Comparison of ENCODE assay signal across 33 cellular contexts in genomic region chr1:89459081-89459480, GRCh38.
DNase-seq lines count a peak whose midpoint lies in the region; ATAC-seq and TF ChIP-seq lines count a peak whose summit lies in the region.
"Had no signal": no experiment of that assay in that cellular context is flagged by ENCODE, and none has a peak within 500 bp of the region (broad histone marks: within the 10 kb centered on the region; RNA-seq: fewer than 3 reads in every experiment).

No MANE protein-coding gene starts in this region.

- H2BK5ac ChIP-seq in trophoblast cell (ENCODE audit: low read depth, low read length, poor library complexity) = no peak overlapping the region

- peak; percentile 61 to 70 for DNase-seq in trophoblast cell
- DNase-seq in stimulated activated naive B cell treated with anti-CD40 and anti-IgM and Interleukin-4, amounts not matched to agents 10 μg/mL and 1 μg/mL and 100 μg/mL, for 72 hours = no peak
- peak; percentile 71 for DNase-seq in testis
- no peak for DNase-seq in GM13977 (ENCODE audit: low spot score)
- no peak for DNase-seq in NCI-H82 (lab: John Stamatoyannopoulos, UW)
- DNase-seq: 8988T; ACHN; AML-193; BE2C; C1 segment of cervical spinal cord; Caco-2; Calu3; CD4-positive, alpha-beta memory T cell; CD4-positive, alpha-beta T cell; CD4-positive, CD25-positive, alpha-beta regulatory T cell; CD8-positive, alpha-beta memory T cell; CD8-positive, alpha-beta T cell; COR-L47; DMS 273 treated with DMSO at 0.1 percent for 48 hours; DMS153; DMS53; DMS79; DMS79 treated with DMSO at 0.1 percent for 48 hours; DND-41; EL had no signal

- no peak overlapping the region for H3K18ac ChIP-seq in trophoblast cell (ENCODE audit: low read length)

- peak overlapping the region; percentile 0 for H3K27ac Mint-ChIP-seq in stimulated activated naive B cell treated with anti-CD40 and anti-IgM and Interleukin-4, amounts not matched to agents 10 μg/mL and 1 μg/mL and 100 μg/mL, for 72 hours
- H3K27ac Mint-ChIP-seq: B cell; CD4-positive, alpha-beta T cell; CD4-positive, CD25-positive, alpha-beta regulatory T cell; CD8-positive, alpha-beta memory T cell; CD8-positive, alpha-beta T cell had no signal

- no peaks in the 10 kb centered on the region for H3K4me1 ChIP-seq in trophoblast cell (ENCODE audit: control insufficient read depth in 1 of 2, insufficient read depth in 2 of 2, low read length in 2 of 2)
- no peaks in the 10 kb centered on the region for H3K4me1 ChIP-seq in testis
- H3K4me1 ChIP-seq: A549, BE2C, Caco-2 had no signal

- no peaks in the 10 kb centered on the region for H3K9me3 ChIP-seq in trophoblast cell (ENCODE audit: insufficient read depth, low read depth, low read length)
- no peaks in the 10 kb centered on the region for H3K9me3 ChIP-seq in testis
- H3K9me3 ChIP-seq: A549; BE2C; BLaER1; BLaER1 treated with 17β-estradiol and CSF1 and Interleukin-3, amounts not matched to agents 10 nM and 100 nM; Caco-2 had no signal

- H3K4ac ChIP-seq in trophoblast cell (ENCODE audit: low read depth, low read length) = no peak overlapping the region

- no peak for TF ChIP-seq POLR2A in testis (IDR thresholded peaks at IDR 0.05)

- H3K9me3 Mint-ChIP-seq in stimulated activated naive B cell treated with anti-CD40 and anti-IgM and Interleukin-4, amounts not matched to agents 10 μg/mL and 1 μg/mL and 100 μg/mL, for 72 hours = no peaks in the 10 kb centered on the region
- H3K9me3 Mint-ChIP-seq: CD14-positive monocyte; CD4-positive, alpha-beta T cell; CD8-positive, alpha-beta T cell had no signal

- WGBS in trophoblast cell (ENCODE audit: extremely low coverage, insufficient coverage, insufficient read length) = no CpG with 5 or more reads among the region's 2 CpGs
- 59 to 84% methylated on average over 2 of the region's 2 CpGs for whole genome bisulfite sequencing in testis, 2 donors

- H3K36me3 ChIP-seq in trophoblast cell (ENCODE audit: control insufficient read depth in 1 of 2, insufficient read depth in 2 of 2, low read length in 2 of 2) = no peaks in the 10 kb centered on the region
- H3K36me3 ChIP-seq in testis (ENCODE audit: low read depth, missing control alignments) = no peaks in the 10 kb centered on the region
- H3K36me3 ChIP-seq: BE2C; BLaER1; BLaER1 treated with 17β-estradiol and CSF1 and Interleukin-3, amounts not matched to agents 10 nM and 100 nM had no signal

- no peaks in the 10 kb centered on the region for H3K79me1 ChIP-seq in trophoblast cell (ENCODE audit: low read length)

- H2BK12ac ChIP-seq in trophoblast cell (ENCODE audit: low read length) = no peak overlapping the region

- H3K79me2 ChIP-seq in trophoblast cell (ENCODE audit: control insufficient read depth, insufficient read depth, low read length, poor library complexity) = no peaks in the 10 kb centered on the region

- no peak overlapping the region for H3K4me3 Mint-ChIP-seq in stimulated activated naive B cell treated with anti-CD40 and anti-IgM and Interleukin-4, amounts not matched to agents 10 μg/mL and 1 μg/mL and 100 μg/mL, for 72 hours
- H3K4me3 Mint-ChIP-seq: B cell; CD14-positive monocyte; CD4-positive, alpha-beta memory T cell; CD4-positive, alpha-beta T cell; CD4-positive, CD25-positive, alpha-beta regulatory T cell; CD8-positive, alpha-beta memory T cell; CD8-positive, alpha-beta T cell had no signal

- no peak overlapping the region for H3K23ac ChIP-seq in trophoblast cell (ENCODE audit: low read length)

- H3K27ac ChIP-seq in trophoblast cell (ENCODE audit: low read depth, low read length) (no peak overlapping the region), testis (no peak overlapping the region)
- H3K27ac ChIP-seq: 22Rv1; A549; BLaER1; BLaER1 treated with 17β-estradiol and CSF1 and Interleukin-3, amounts not matched to agents 10 nM and 100 nM; C4-2B had no signal

- H3K14ac ChIP-seq in trophoblast cell (ENCODE audit: low read length) = no peak overlapping the region

- H3K4me2 ChIP-seq in trophoblast cell (ENCODE audit: low read length) = no peak overlapping the region
- H3K4me2 ChIP-seq: A549; BLaER1; BLaER1 treated with 17β-estradiol and CSF1 and Interleukin-3, amounts not matched to agents 10 nM and 100 nM had no signal

- H4K91ac ChIP-seq in trophoblast cell (ENCODE audit: low read depth, low read length) = no peak overlapping the region

- intact Hi-C loops in testis (cut with DNase I; ENCODE audit: low total_unique reads) = no loop called here

- H3K27me3 ChIP-seq in trophoblast cell (ENCODE audit: insufficient read depth, low read length) = no peaks in the 10 kb centered on the region
- H3K27me3 ChIP-seq in testis = no peaks in the 10 kb centered on the region
- H3K27me3 ChIP-seq: BE2C had no signal

- no peak for ATAC-seq in stimulated activated naive B cell treated with anti-CD40 and anti-IgM and Interleukin-4, amounts not matched to agents 10 μg/mL and 1 μg/mL and 100 μg/mL, for 72 hours (replicated peaks)
- ATAC-seq in GM19397 (IDR thresholded peaks at IDR 0.05; ENCODE audit: unreplicated experiment) = no peak
- ATAC-seq: A549; CD8-positive, alpha-beta T cell had no signal

- H2BK120ac ChIP-seq in trophoblast cell (ENCODE audit: insufficient read depth, low read length, poor library complexity) = no peak overlapping the region

- peaks cover 22 to 41% of the 10 kb centered on the region in 2 donors for H3K27me3 Mint-ChIP-seq in stimulated activated naive B cell treated with anti-CD40 and anti-IgM and Interleukin-4, amounts not matched to agents 10 μg/mL and 1 μg/mL and 100 μg/mL, for 72 hours

- in situ Hi-C loops in GM13977 (cut with MboI; ENCODE audit: low pct_unique_long_range_greater_than_20kb, low sequenced_read_pairs, unreplicated experiment) = loop anchor here (25.0 kb wide), 1 partner anchor 372 kb away; no protein-coding TSS in a partner anchor

- TF ChIP-seq CTCF in testis (IDR thresholded peaks at IDR 0.05) (no peak), GM13977 (IDR thresholded peaks at IDR 0.05; ENCODE audit: extremely low read depth, insufficient read depth, missing control alignments) (no peak)

- H4K12ac ChIP-seq in trophoblast cell (ENCODE audit: low read depth, low read length) = no peak overlapping the region

- H3K4me3 ChIP-seq in trophoblast cell (ENCODE audit: low read depth, low read length) (no peak overlapping the region), testis (no peak overlapping the region)
- H3K4me3 ChIP-seq: A549; BLaER1; BLaER1 treated with 17β-estradiol and CSF1 and Interleukin-3, amounts not matched to agents 10 nM and 100 nM had no signal

- no peak overlapping the region for H2AFZ ChIP-seq in trophoblast cell (ENCODE audit: insufficient read depth, low read length, poor library complexity)

- H3K9ac ChIP-seq in trophoblast cell (ENCODE audit: low read length) = no peak overlapping the region
- H3K9ac ChIP-seq: BLaER1; BLaER1 treated with 17β-estradiol and CSF1 and Interleukin-3, amounts not matched to agents 10 nM and 100 nM had no signal

- H4K8ac ChIP-seq in trophoblast cell (ENCODE audit: low read depth, low read length) = no peak overlapping the region

- no peaks in the 10 kb centered on the region for H3K36me3 Mint-ChIP-seq in stimulated activated naive B cell treated with anti-CD40 and anti-IgM and Interleukin-4, amounts not matched to agents 10 μg/mL and 1 μg/mL and 100 μg/mL, for 72 hours
- H3K36me3 Mint-ChIP-seq: CD4-positive, alpha-beta memory T cell; CD4-positive, CD25-positive, alpha-beta regulatory T cell; CD8-positive, alpha-beta memory T cell; CD8-positive, alpha-beta T cell had no signal

- H3K4me1 Mint-ChIP-seq in stimulated activated naive B cell treated with anti-CD40 and anti-IgM and Interleukin-4, amounts not matched to agents 10 μg/mL and 1 μg/mL and 100 μg/mL, for 72 hours = peaks cover 0 to 1% of the 10 kb centered on the region in 2 donors

- no peak overlapping the region for H2AK5ac ChIP-seq in trophoblast cell (ENCODE audit: low read length)

Comparison
In these comparisons a context has a peak if more than half of its experiments do, and no peak if none do; other contexts are left out.
1. DNase-seq: peak in trophoblast cell (2 of 2) and testis (single experiment); none in stimulated activated naive B cell treated with anti-CD40 and anti-IgM and Interleukin-4, amounts not matched to agents 10 μg/mL and 1 μg/mL and 100 μg/mL, for 72 hours (single experiment), GM13977 (single experiment) and NCI-H82 (single experiment).